Comparison of ENCODE assay signal across 1 cellular context in the genomic region with DNA sequence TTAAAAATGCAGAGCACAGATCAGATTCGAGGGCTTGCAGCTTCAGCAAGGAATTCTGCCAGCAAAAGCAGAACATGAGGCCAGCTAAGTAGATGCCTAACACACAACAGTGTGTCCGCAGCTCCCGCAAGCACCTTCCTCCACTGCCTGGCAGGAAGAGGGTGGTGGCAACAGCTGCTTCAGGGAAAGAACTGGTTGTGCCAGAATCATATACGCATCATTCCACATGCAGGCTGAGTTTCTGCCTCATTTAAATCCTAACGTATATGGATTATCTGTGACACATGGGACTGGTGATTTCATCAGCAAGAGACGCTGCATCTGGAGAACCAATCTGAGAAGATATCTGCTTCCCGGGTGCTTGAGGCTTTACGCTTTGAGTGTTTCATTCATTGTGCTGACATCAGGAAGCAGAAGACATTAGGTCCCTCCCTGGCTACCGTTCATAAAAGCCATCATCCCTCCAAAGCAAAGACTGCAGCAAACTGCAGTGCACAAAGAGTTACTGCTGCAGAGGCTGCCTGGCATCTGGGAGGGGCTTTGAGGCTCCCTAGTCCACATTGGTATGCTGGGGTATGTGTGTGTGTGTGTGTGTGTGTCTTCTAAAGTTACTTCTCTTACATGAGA.
TF ChIP-seq lines count a peak whose summit lies in the region.

No MANE protein-coding gene starts in this region.

TF ChIP-seq in GM23338, 12 proteins besides CTCF, POLR2A, EP300 and RAD21 (continued from another document):
- TF ChIP-seq, protein P1, sequence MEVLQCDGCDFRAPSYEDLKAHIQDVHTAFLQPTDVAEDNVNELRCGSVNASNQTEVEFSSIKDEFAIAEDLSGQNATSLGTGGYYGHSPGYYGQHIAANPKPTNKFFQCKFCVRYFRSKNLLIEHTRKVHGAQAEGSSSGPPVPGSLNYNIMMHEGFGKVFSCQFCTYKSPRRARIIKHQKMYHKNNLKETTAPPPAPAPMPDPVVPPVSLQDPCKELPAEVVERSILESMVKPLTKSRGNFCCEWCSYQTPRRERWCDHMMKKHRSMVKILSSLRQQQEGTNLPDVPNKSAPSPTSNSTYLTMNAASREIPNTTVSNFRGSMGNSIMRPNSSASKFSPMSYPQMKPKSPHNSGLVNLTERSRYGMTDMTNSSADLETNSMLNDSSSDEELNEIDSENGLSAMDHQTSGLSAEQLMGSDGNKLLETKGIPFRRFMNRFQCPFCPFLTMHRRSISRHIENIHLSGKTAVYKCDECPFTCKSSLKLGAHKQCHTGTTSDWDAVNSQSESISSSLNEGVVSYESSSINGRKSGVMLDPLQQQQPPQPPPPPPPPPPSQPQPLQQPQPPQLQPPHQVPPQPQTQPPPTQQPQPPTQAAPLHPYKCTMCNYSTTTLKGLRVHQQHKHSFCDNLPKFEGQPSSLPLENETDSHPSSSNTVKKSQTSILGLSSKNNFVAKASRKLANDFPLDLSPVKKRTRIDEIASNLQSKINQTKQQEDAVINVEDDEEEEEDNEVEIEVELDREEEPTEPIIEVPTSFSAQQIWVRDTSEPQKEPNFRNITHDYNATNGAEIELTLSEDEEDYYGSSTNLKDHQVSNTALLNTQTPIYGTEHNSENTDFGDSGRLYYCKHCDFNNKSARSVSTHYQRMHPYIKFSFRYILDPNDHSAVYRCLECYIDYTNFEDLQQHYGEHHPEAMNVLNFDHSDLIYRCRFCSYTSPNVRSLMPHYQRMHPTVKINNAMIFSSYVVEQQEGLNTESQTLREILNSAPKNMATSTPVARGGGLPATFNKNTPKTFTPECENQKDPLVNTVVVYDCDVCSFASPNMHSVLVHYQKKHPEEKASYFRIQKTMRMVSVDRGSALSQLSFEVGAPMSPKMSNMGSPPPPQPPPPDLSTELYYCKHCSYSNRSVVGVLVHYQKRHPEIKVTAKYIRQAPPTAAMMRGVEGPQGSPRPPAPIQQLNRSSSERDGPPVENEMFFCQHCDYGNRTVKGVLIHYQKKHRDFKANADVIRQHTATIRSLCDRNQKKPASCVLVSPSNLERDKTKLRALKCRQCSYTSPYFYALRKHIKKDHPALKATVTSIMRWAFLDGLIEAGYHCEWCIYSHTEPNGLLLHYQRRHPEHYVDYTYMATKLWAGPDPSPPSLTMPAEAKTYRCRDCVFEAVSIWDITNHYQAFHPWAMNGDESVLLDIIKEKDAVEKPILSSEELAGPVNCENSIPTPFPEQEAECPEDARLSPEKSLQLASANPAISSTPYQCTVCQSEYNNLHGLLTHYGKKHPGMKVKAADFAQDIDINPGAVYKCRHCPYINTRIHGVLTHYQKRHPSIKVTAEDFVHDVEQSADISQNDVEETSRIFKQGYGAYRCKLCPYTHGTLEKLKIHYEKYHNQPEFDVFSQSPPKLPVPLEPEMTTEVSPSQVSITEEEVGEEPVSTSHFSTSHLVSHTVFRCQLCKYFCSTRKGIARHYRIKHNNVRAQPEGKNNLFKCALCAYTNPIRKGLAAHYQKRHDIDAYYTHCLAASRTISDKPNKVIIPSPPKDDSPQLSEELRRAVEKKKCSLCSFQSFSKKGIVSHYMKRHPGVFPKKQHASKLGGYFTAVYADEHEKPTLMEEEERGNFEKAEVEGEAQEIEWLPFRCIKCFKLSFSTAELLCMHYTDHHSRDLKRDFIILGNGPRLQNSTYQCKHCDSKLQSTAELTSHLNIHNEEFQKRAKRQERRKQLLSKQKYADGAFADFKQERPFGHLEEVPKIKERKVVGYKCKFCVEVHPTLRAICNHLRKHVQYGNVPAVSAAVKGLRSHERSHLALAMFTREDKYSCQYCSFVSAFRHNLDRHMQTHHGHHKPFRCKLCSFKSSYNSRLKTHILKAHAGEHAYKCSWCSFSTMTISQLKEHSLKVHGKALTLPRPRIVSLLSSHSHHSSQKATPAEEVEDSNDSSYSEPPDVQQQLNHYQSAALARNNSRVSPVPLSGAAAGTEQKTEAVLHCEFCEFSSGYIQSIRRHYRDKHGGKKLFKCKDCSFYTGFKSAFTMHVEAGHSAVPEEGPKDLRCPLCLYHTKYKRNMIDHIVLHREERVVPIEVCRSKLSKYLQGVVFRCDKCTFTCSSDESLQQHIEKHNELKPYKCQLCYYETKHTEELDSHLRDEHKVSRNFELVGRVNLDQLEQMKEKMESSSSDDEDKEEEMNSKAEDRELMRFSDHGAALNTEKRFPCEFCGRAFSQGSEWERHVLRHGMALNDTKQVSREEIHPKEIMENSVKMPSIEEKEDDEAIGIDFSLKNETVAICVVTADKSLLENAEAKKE (CRISPR knock-in tag; IDR thresholded peaks at IDR 0.05): no peak
- no peak for TF ChIP-seq ZNF331 (CRISPR knock-in tag; IDR thresholded peaks at IDR 0.05; ENCODE audit: low read depth)
